In the genomic region with DNA sequence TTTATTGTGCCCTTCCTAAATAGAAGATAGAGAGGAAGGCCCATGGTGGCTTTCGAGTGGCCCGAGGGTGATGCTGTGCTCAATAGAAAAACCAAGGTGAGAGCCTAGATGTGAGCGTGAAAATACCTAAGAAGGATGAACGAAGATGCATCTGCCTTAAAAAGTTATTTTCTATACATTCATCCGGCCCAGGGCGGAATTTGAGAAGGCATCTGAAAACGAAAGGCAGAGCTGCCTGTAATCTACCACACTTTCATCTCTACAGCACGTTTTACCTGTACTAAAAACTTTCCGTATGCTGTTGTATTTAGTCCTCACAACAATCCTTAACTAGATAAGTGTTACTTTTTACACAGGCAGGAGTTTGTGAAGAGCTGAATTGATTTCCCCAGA, we compare ENCODE assay signal across 8 cellular contexts. TPM values are rescaled to one million over a fixed set of nuclear protein-coding genes. Genes with fewer than 3 reads are reported as not detected.
DNase-seq lines count a peak whose midpoint lies in the region; ATAC-seq and TF ChIP-seq lines count a peak whose summit lies in the region.
"Had no signal": no experiment of that assay in that cellular context is flagged by ENCODE, and none has a peak within 500 bp of the region (broad histone marks: within the 10 kb centered on the region; RNA-seq: fewer than 3 reads in every experiment).

No MANE protein-coding gene starts in this region.

- H3K27me3 ChIP-seq in H7 (ENCODE audit: control insufficient read depth, insufficient read depth, low read length): no peaks in the 10 kb centered on the region
- no peaks in the 10 kb centered on the region for H3K27me3 ChIP-seq in SJCRH30
- no peaks in the 10 kb centered on the region for H3K27me3 ChIP-seq in smooth muscle cell (ENCODE audit: low read depth)

- peaks cover 10% of the 10 kb centered on the region for H4K20me1 ChIP-seq in smooth muscle cell (ENCODE audit: low read depth)

- 18% methylated on average over 9 of the region's 9 CpGs for WGBS in smooth muscle cell (ENCODE audit: low lambda C conversion rate)

- no peaks in the 10 kb centered on the region for H3K9me3 ChIP-seq in SJCRH30 (replicated peaks)
- H3K9me3 ChIP-seq in smooth muscle cell (replicated peaks; ENCODE audit: low read depth): no peaks in the 10 kb centered on the region

- no peak overlapping the region for H3K9ac ChIP-seq in smooth muscle cell (ENCODE audit: low read depth)

- H3K27ac ChIP-seq in SJCRH30 (peak overlapping the region; percentile 95), smooth muscle cell (ENCODE audit: low read depth) (no peak overlapping the region)

- peak overlapping the region; percentile 97 for H3K4me2 ChIP-seq in smooth muscle cell

- H3K36me3 ChIP-seq in H7 (replicated peaks; ENCODE audit: control insufficient read depth, insufficient read depth, low read length) (peaks cover 8% of the 10 kb centered on the region), SJCRH30 (peaks cover 2% of the 10 kb centered on the region), smooth muscle cell (ENCODE audit: low read depth) (peaks cover 6% of the 10 kb centered on the region)

- H2AFZ ChIP-seq in smooth muscle cell (ENCODE audit: low read depth): peak overlapping the region; percentile 96

- TF ChIP-seq CTCF in epithelial cell of proximal tubule (conservative IDR thresholded peaks at IDR 0.05; ENCODE audit: low read depth, low read length) (no peak), smooth muscle cell (IDR thresholded peaks at IDR 0.05; ENCODE audit: borderline replicate concordance, insufficient read depth, poor library complexity, severe bottlenecking) (no peak)

- DNase-seq in H7 (no peak), SJCRH30 (peak in 1 of 2 experiments; percentile 11), epithelial cell of proximal tubule (ENCODE audit: low read depth) (no peak), smooth muscle cell (lab: John Stamatoyannopoulos, UW; ENCODE audit: unreplicated experiment) (no peak), NCI-H2107 (lab: John Stamatoyannopoulos, UW) (no peak)
- DNase-seq: NCI-H187 treated with DMSO at 0.1 percent for 48 hours had no signal

- H3K4me3 ChIP-seq in H7 (ENCODE audit: insufficient read depth, low read depth, low read length): peak overlapping the region; percentile 85
- peak overlapping the region; percentile 93 for H3K4me3 ChIP-seq in SJCRH30
- H3K4me3 ChIP-seq in epithelial cell of proximal tubule (ENCODE audit: low read depth, low read length): peak overlapping the region; percentile 78
- H3K4me3 ChIP-seq in smooth muscle cell: peak overlapping the region; percentile 94

- H3F3A ChIP-seq in smooth muscle cell (ENCODE audit: low read depth): no peaks in the 10 kb centered on the region

- ATAC-seq in HG03045 (IDR thresholded peaks at IDR 0.05; ENCODE audit: unreplicated experiment) (no peak), HG03095 (IDR thresholded peaks at IDR 0.05; ENCODE audit: unreplicated experiment) (no peak)

- H3K79me2 ChIP-seq in smooth muscle cell (ENCODE audit: low read depth): peaks cover 4% of the 10 kb centered on the region

- peaks cover 3% of the 10 kb centered on the region; the same call in 1 of the 2 replicates for H3K4me1 ChIP-seq in SJCRH30
- peaks cover 22% of the 10 kb centered on the region for H3K4me1 ChIP-seq in smooth muscle cell (ENCODE audit: low read depth)

RNA-seq across cellular contexts. Expression of a gene that starts 1.4 kb away (rescaled TPM):
- total RNA-seq in H7 (2014; rRNA removed; shearing (Covaris generic)): 72.9 and 75.5 TPM in 2 replicates
- total RNA-seq in SJCRH30 (2014; rRNA removed; shearing (Covaris generic)): 85.9 and 97.0 TPM in 2 replicates
- total RNA-seq in epithelial cell of proximal tubule (158 and 168 TPM in 2 replicates), smooth muscle cell (80.4 and 94.6 TPM in 2 replicates)
- 100 and 116 TPM in 2 replicates for polyA plus RNA-seq in smooth muscle cell
